Comparison of ENCODE assay signal across 10 cellular contexts in the genomic region with DNA sequence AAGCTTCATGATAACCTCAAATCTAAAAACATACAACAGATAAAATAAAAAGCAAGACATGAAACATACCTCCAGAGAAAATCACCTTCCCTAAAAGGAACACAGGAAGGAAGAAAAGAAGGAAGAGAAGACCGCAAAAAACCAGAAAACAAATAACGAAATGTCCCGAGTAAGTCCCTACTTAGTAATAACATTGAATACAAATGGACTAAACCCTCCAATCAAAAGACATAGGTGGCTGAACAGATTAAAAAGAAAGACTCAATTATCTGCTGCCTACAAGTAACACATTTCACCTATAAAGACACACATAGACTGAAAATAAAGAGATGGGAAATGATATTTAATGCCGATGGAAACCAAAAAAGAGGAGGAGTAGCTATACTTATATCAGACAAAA. TPM values are rescaled to one million over a fixed set of nuclear protein-coding genes. Genes with fewer than 3 reads are reported as not detected.
"Had no signal": no experiment of that assay in that cellular context is flagged by ENCODE, and none has a peak within 500 bp of the region (broad histone marks: within the 10 kb centered on the region; RNA-seq: fewer than 3 reads in every experiment).

No MANE protein-coding gene starts in this region.

- DNase-seq: IMR-90, KBM-7, KG1 had no signal

- H3K4me2 ChIP-seq: KMS-11 had no signal

- ATAC-seq: HepG2 had no signal

- H3K27ac ChIP-seq: HL-60, KMS-11 had no signal

- H3K9ac ChIP-seq: KMS-11 had no signal

- FAIRE-seq: HepG2, HTR-8/SVneo had no signal

RNA-seq across cellular contexts. Expression of gene FBXO39, which starts 6.2 kb away (rescaled TPM):
- total RNA-seq: HepG2, HT-29, HT1080, IMR-90 had no signal
- polyA plus RNA-seq: IgD-negative memory B cell, IMR-90 had no signal

RNA-seq across cellular contexts. Expression of gene XAF1, which starts 26.4 kb away (rescaled TPM):
- total RNA-seq: HT1080 had no signal

RNA-seq across cellular contexts. Expression of gene TEKT1, which starts 49.3 kb away (rescaled TPM):
- total RNA-seq: HepG2, HT-29, HT1080, IMR-90 had no signal
- polyA plus RNA-seq: HepG2, IgD-negative memory B cell, IMR-90 had no signal
